In genomic region chr3:8444883-8445282, GRCh38 we compare ENCODE assay signal across 10 cellular contexts. TPM values are rescaled to one million over a fixed set of nuclear protein-coding genes. Genes with fewer than 3 reads are reported as not detected.
A peak's percentile ranks its signal among the peaks of the same experiment; 100 is the strongest.
DNase-seq lines count a peak whose midpoint lies in the region; ATAC-seq, FAIRE-seq and TF ChIP-seq lines count a peak whose summit lies in the region.
"Had no signal": no experiment of that assay in that cellular context is flagged by ENCODE, and none has a peak within 500 bp of the region (broad histone marks: within the 10 kb centered on the region; RNA-seq: fewer than 3 reads in every experiment).

No MANE protein-coding gene starts in this region.

- H3K27ac ChIP-seq in HepG2 (ENCODE audit: extremely low read length, insufficient read depth, low read length): peak overlapping the region; percentile 97
- peak overlapping the region in 1 of 3 donors; percentile 41 for H3K27ac ChIP-seq in right lobe of liver
- H3K27ac ChIP-seq in endothelial cell of umbilical vein (ENCODE audit: insufficient read depth, low read depth, low read length): peak overlapping the region; percentile 94
- H3K27ac ChIP-seq in pancreas: peak overlapping the region; percentile 64 to 89 (median 77)

- no TSS peak for BruUV-seq in HepG2 (replicated peaks; lab: Mats Ljungman, UMichigan)
- BruUV-seq in endothelial cell of umbilical vein (replicated peaks; lab: Mats Ljungman, UMichigan): no TSS peak

- in situ Hi-C loops in HepG2 (cut with HindIII; ENCODE audit: extremely low pct_ligation_motif_present, low pct_unique_long_range_greater_than_20kb): loop anchor here (5.0 kb wide), 2 partner anchors 57 to 177 kb away; partner anchors contain the start of gene LMCD1

- no peaks in the 10 kb centered on the region for H3K27me3 ChIP-seq in HepG2 (ENCODE audit: control insufficient read depth in 1 of 2, insufficient read depth in 2 of 2, low read length in 2 of 2)
- H3K27me3 ChIP-seq in right lobe of liver: no peaks in the 10 kb centered on the region
- no peaks in the 10 kb centered on the region for H3K27me3 ChIP-seq in endothelial cell of umbilical vein (ENCODE audit: control insufficient read depth in 2 of 2, insufficient read depth in 2 of 2, low read length in 2 of 2)
- H3K27me3 ChIP-seq in pancreas: no peaks in the 10 kb centered on the region

- H3K79me2 ChIP-seq in HepG2 (ENCODE audit: insufficient read depth, low read length): no peaks in the 10 kb centered on the region
- H3K79me2 ChIP-seq in endothelial cell of umbilical vein (ENCODE audit: control insufficient read depth, insufficient read depth, low read length): no peaks in the 10 kb centered on the region

- H3K36me3 ChIP-seq in HepG2 (replicated peaks in 1 of 2; ENCODE audit: control insufficient read depth in 1 of 2, insufficient read depth in 2 of 2, low read length in 2 of 2): no peaks in the 10 kb centered on the region
- no peaks in the 10 kb centered on the region for H3K36me3 ChIP-seq in right lobe of liver
- H3K36me3 ChIP-seq in endothelial cell of umbilical vein (ENCODE audit: control insufficient read depth in 2 of 2, extremely low read depth in 1 of 2, insufficient read depth in 2 of 2, low read length in 2 of 2): no peaks in the 10 kb centered on the region
- no peaks in the 10 kb centered on the region for H3K36me3 ChIP-seq in pancreas

- DNase-seq in HepG2 (ENCODE audit: low spot score) (no peak), right lobe of liver (no peak), endothelial cell of umbilical vein (ENCODE audit: low read depth, low spot score) (no peak), pancreas (no peak), NCI-H2196 treated with DMSO at 0.1 percent for 48 hours (lab: John Stamatoyannopoulos, UW; ENCODE audit: unreplicated experiment) (no peak), NCI-H2171 (lab: John Stamatoyannopoulos, UW) (no peak)
- DNase-seq in stimulated activated CD4-positive, alpha-beta T cell treated with anti-CD3 and anti-CD28 coated beads, Interleukin-2, amount 100 ng/mL, for 48 hours: no peak
- DNase-seq: activated naive CD4-positive, alpha-beta T cell; central memory CD4-positive, alpha-beta T cell had no signal

- peaks cover 69% of the 10 kb centered on the region for H3K4me1 ChIP-seq in HepG2 (ENCODE audit: insufficient read depth, low read length)
- H3K4me1 ChIP-seq in right lobe of liver: peaks cover 0 to 19% (median 8%) of the 10 kb centered on the region in 4 donors
- H3K4me1 ChIP-seq in endothelial cell of umbilical vein (ENCODE audit: control insufficient read depth, extremely low read depth, insufficient read depth, low read length): peaks cover 30% of the 10 kb centered on the region
- peaks cover 17 to 35% (median 30%) of the 10 kb centered on the region in 3 donors for H3K4me1 ChIP-seq in pancreas

- dilution Hi-C loops in endothelial cell of umbilical vein (cut with MboI; ENCODE audit: extremely low pct_ligation_motif_present, low sequenced_read_pairs): no loop called here

- peak overlapping the region in 1 of 3 experiments; percentile 12; a peak in 1 of 6 replicates for H3K4me3 ChIP-seq in HepG2 (replicated peaks in 1 of 3; ENCODE audit: insufficient read depth in 1 of 3, low read depth in 2 of 3, low read length in 3 of 3)
- H3K4me3 ChIP-seq in right lobe of liver: no peak overlapping the region
- H3K4me3 ChIP-seq in endothelial cell of umbilical vein (replicated peaks in 1 of 3; ENCODE audit: insufficient read depth in 1 of 3, low read depth in 1 of 3, low read length in 3 of 3): peak overlapping the region in 1 of 3 experiments; percentile 12
- H3K4me3 ChIP-seq in pancreas: no peak overlapping the region

- WGBS in HepG2 (ENCODE audit: low lambda C conversion rate): 92% methylated on average over 3 of the region's 3 CpGs
- 75% methylated on average over 3 of the region's 3 CpGs for WGBS in right lobe of liver (ENCODE audit: insufficient coverage, low coverage, low lambda C conversion rate, missing lambda C conversion rate)
- WGBS in pancreas, 2 donors: 84 to 91% methylated on average over 3 of the region's 3 CpGs

- ATAC-seq in HepG2 (no peak), right lobe of liver (no peak), pancreas (no peak), HG02623 (IDR thresholded peaks at IDR 0.05; ENCODE audit: unreplicated experiment) (no peak)

- H3K9me3 ChIP-seq in HepG2 (ENCODE audit: low read length) (no peaks in the 10 kb centered on the region), right lobe of liver (peaks cover 0 to 3% (median 0%) of the 10 kb centered on the region in 4 donors), endothelial cell of umbilical vein (replicated peaks; ENCODE audit: control insufficient read depth, insufficient read depth, low read length) (no peaks in the 10 kb centered on the region), pancreas (no peaks in the 10 kb centered on the region)

- no peak for TF ChIP-seq EP300 in HepG2 (IDR thresholded peaks at IDR 0.05; ENCODE audit: low read depth in 2 of 2, low read length in 2 of 2)
- no peak for TF ChIP-seq EP300 in HepG2 (CRISPR knock-in tag; IDR thresholded peaks at IDR 0.05; ENCODE audit: borderline replicate concordance)

- no peak overlapping the region for H2AFZ ChIP-seq in HepG2 (ENCODE audit: low read length)
- no peak overlapping the region for H2AFZ ChIP-seq in endothelial cell of umbilical vein (ENCODE audit: low read depth, low read length)

- intact Hi-C loops in HepG2 (cut with micrococcal nuclease; ENCODE audit: unreplicated experiment) (loop anchor here (1.0 kb wide), 2 partner anchors 44 to 56 kb away; partner anchors contain the start of gene LMCD1), right lobe of liver (cut with DNase I) (loop anchor here in 1 of 2 donors (5.0 kb wide), 1 partner anchor 162 kb away; no protein-coding TSS in a partner anchor), endothelial cell of umbilical vein (cut with micrococcal nuclease) (loop anchor here (1.0 to 10.0 kb wide), 9 partner anchors 28 to 1996 kb away; partner anchors contain the start of gene LMCD1), pancreas (cut with DNase I) (loop anchor here in 1 of 3 donors (5.0 to 10.0 kb wide), 2 partner anchors 60 to 177 kb away; partner anchors contain the start of gene LMCD1)

- FAIRE-seq in HepG2 (lab: Jason Lieb, UNC) (no peak), endothelial cell of umbilical vein (lab: Jason Lieb, UNC) (no peak), pancreas (lab: Jason Lieb, UNC) (no peak)

- H4K20me1 ChIP-seq in HepG2 (ENCODE audit: insufficient read depth, low read length): no peaks in the 10 kb centered on the region
- H4K20me1 ChIP-seq in endothelial cell of umbilical vein (replicated peaks; ENCODE audit: control insufficient read depth, extremely low read depth, insufficient read depth, low read length): no peaks in the 10 kb centered on the region

- TF ChIP-seq POLR2A in HepG2 (IDR thresholded peaks at IDR 0.05; ENCODE audit: insufficient read depth in 1 of 2, low read depth in 2 of 2, low read length in 2 of 2): no peak
- no peak for TF ChIP-seq POLR2A in right lobe of liver (IDR thresholded peaks at IDR 0.05)
- TF ChIP-seq POLR2A in endothelial cell of umbilical vein (IDR thresholded peaks at IDR 0.05; ENCODE audit: low read depth, low read length): no peak

- no peaks in the 10 kb centered on the region for H3K9me1 ChIP-seq in endothelial cell of umbilical vein (replicated peaks; ENCODE audit: control insufficient read depth, extremely low read depth, insufficient read depth, low read length)

- TF ChIP-seq CTCF in HepG2 (CRISPR knock-in tag; IDR thresholded peaks at IDR 0.05): no peak
- TF ChIP-seq CTCF in right lobe of liver (IDR thresholded peaks at IDR 0.05): no peak
- no peak for TF ChIP-seq CTCF in endothelial cell of umbilical vein (IDR thresholded peaks at IDR 0.05; ENCODE audit: extremely low read depth in 1 of 2, insufficient read depth in 1 of 2, low read depth in 1 of 2, low read length in 2 of 2)
- TF ChIP-seq CTCF in pancreas (IDR thresholded peaks at IDR 0.05): no peak

- peak overlapping the region; percentile 63 for H3K9ac ChIP-seq in HepG2 (ENCODE audit: insufficient read depth, low read depth, low read length)
- peak overlapping the region; percentile 58 for H3K9ac ChIP-seq in endothelial cell of umbilical vein (replicated peaks; ENCODE audit: extremely low read depth, insufficient read depth, low read length)

- H3K4me2 ChIP-seq in HepG2 (ENCODE audit: low read depth, low read length) (peak overlapping the region; percentile 78), endothelial cell of umbilical vein (ENCODE audit: insufficient read depth, low read length) (peak overlapping the region; percentile 41)

- CTCF ChIA-PET in HepG2 (lab: Yijun Ruan, JAX; ENCODE audit: low intra/inter-chr PET ratio, low total read pairs): interaction anchor here (1.4 kb wide), 1 partner anchor 207 kb away, joined by 3 read pairs; no protein-coding TSS in a partner anchor
- CTCF ChIA-PET in endothelial cell of umbilical vein (lab: Charles Lee): interaction anchor here (0.8 to 5.6 kb wide), 12 partner anchors 11 to 181 kb away, joined by 3 to 114 read pairs (median 8); partner anchors contain the start of gene LMCD1

- TF ChIP-seq RAD21 in HepG2 (CRISPR knock-in tag; IDR thresholded peaks at IDR 0.05): no peak

- POLR2A ChIA-PET in HepG2 (lab: Yijun Ruan, JAX) (interaction anchor here (0.8 to 3.4 kb wide), 9 partner anchors 8 to 203 kb away, joined by 3 to 42 read pairs (median 4); partner anchors contain the start of gene LMCD1), endothelial cell of umbilical vein (lab: Charles Lee) (interaction anchor here (1.2 to 1.8 kb wide), 2 partner anchors 57 to 97 kb away, joined by 4 to 8 read pairs; partner anchors contain the start of gene LMCD1)

RNA-seq across cellular contexts. Expression of gene LMCD1, which starts 56.7 kb away (rescaled TPM):
- total RNA-seq in HepG2 (2016; rRNA removed; fragmentation: Illumina TruSeq; extraction: Trizol): 6.1 and 6.2 TPM in 2 replicates
- total RNA-seq in HepG2 (2016; cell fraction: cytosol; rRNA removed; fragmentation: Illumina TruSeq; extraction: Trizol; ENCODE audit: low read depth): 1.7 and 2.4 TPM in 2 replicates
- total RNA-seq in HepG2 (2016; cell fraction: insoluble cytoplasmic fraction; rRNA removed; fragmentation: Illumina TruSeq; extraction: Trizol): 5.4 and 5.9 TPM in 2 replicates
- 4.3 and 4.7 TPM in 2 replicates for total RNA-seq in HepG2 (2016; cell fraction: membrane; rRNA removed; fragmentation: Illumina TruSeq; extraction: Trizol)
- total RNA-seq in HepG2 (2016; cell fraction: nucleus; rRNA removed; fragmentation: Illumina TruSeq; extraction: Trizol): 3.8 and 6.4 TPM in 2 replicates
- 6.1 and 7.1 TPM in 2 replicates for polyA plus RNA-seq in HepG2 (2011; rRNA removed)
- polyA plus RNA-seq in HepG2 (2011; cell fraction: cytosol; rRNA removed): 5.3 and 8.6 TPM in 2 replicates
- 4.5 and 4.6 TPM in 2 replicates for polyA plus RNA-seq in HepG2 (2011; cell fraction: nucleus; rRNA removed)
- 8.2 and 10.5 TPM in 2 replicates for polyA plus RNA-seq in HepG2 (2012)
- 1.5 and 2.2 TPM in 2 replicates for polyA plus RNA-seq in HepG2 (2016; cell fraction: cytosol; fragmentation: Illumina TruSeq; extraction: Trizol; ENCODE audit: low read depth)
- 6.6 and 6.8 TPM in 2 replicates for polyA plus RNA-seq in HepG2 (2016; cell fraction: insoluble cytoplasmic fraction; fragmentation: Illumina TruSeq; extraction: Trizol; ENCODE audit: low read depth)
- polyA plus RNA-seq in HepG2 (2016; cell fraction: membrane; fragmentation: Illumina TruSeq; extraction: Trizol; ENCODE audit: low read depth): 3.0 and 3.5 TPM in 2 replicates
- polyA plus RNA-seq in HepG2 (2016; cell fraction: nucleus; fragmentation: Illumina TruSeq; extraction: Trizol; ENCODE audit: insufficient read depth, low read depth): 3.4 and 4.0 TPM in 2 replicates
- 0.09 and 5.2 TPM in 2 replicates for polyA minus RNA-seq in HepG2 (2011; rRNA and poly(A)+ RNA removed; ENCODE audit: low replicate concordance)
- polyA minus RNA-seq in HepG2 (2011; cell fraction: cytosol; rRNA and poly(A)+ RNA removed): 3.3 and 4.0 TPM in 2 replicates
- polyA minus RNA-seq in HepG2 (2011; cell fraction: nucleus; rRNA and poly(A)+ RNA removed): 4.4 and 9.5 TPM in 2 replicates
- 10 to 100 TPM in 3 of 6 experiments, 1 to 10 TPM in 3; 3.0 to 24.0 (median 8.4) TPM for total RNA-seq in right lobe of liver
- total RNA-seq in endothelial cell of umbilical vein: 11.1 and 14.5 TPM in 2 replicates
- polyA plus RNA-seq in endothelial cell of umbilical vein: 7.6 and 11.4 TPM in 2 replicates
- polyA plus RNA-seq in endothelial cell of umbilical vein (2011; cell fraction: cytosol; rRNA removed): 10.9 and 12.3 TPM in 2 replicates
- polyA plus RNA-seq in endothelial cell of umbilical vein (2011; cell fraction: nucleus; rRNA removed): 11.8 and 12.1 TPM in 2 replicates
- 11.6 and 15.5 TPM in 2 replicates for polyA plus RNA-seq in endothelial cell of umbilical vein (2012)
- polyA minus RNA-seq in endothelial cell of umbilical vein: 5.8 and 12.4 TPM in 2 replicates
- not detected for polyA minus RNA-seq in endothelial cell of umbilical vein (2011; cell fraction: cytosol; rRNA and poly(A)+ RNA removed)
- 10.3 and 13.6 TPM in 2 replicates for polyA minus RNA-seq in endothelial cell of umbilical vein (2011; cell fraction: nucleus; rRNA and poly(A)+ RNA removed)
- 10 to 100 TPM; 14.4 to 32.0 (median 17.4) TPM for total RNA-seq in pancreas
- polyA plus RNA-seq in pancreas: 10 to 100 TPM; 14.0 to 39.4 TPM
